ENCODE assay signal across 11 cellular contexts in genomic region chr17:31308372-31308905, GRCh38. TPM values are rescaled to one million over a fixed set of nuclear protein-coding genes. Genes with fewer than 3 reads are reported as not detected.
DNase-seq lines count a peak whose midpoint lies in the region; ATAC-seq and TF ChIP-seq lines count a peak whose summit lies in the region.
"Had no signal": no experiment of that assay in that cellular context is flagged by ENCODE, and none has a peak within 500 bp of the region (broad histone marks: within the 10 kb centered on the region; RNA-seq: fewer than 3 reads in every experiment).

No MANE protein-coding gene starts in this region.

- no peak for ATAC-seq in IMR-90 (ENCODE audit: low read depth)
- peak; percentile 44 to 45 for ATAC-seq in naive B cell (ENCODE audit: low read depth in 2 of 2)
- ATAC-seq in GM18858 (IDR thresholded peaks at IDR 0.05; ENCODE audit: unreplicated experiment): no peak

- no peak overlapping the region for H4K8ac ChIP-seq in IMR-90 (ENCODE audit: low read depth in 2 of 2, low read length in 2 of 2)

- H3K27ac ChIP-seq in IMR-90 (ENCODE audit: insufficient read depth, low read length) (no peak overlapping the region), sigmoid colon (no peak overlapping the region)

- TF ChIP-seq EP300 in sigmoid colon (IDR thresholded peaks at IDR 0.05): no peak

- no peak overlapping the region for H2BK20ac ChIP-seq in IMR-90 (ENCODE audit: low read depth, low read length)

- no peaks in the 10 kb centered on the region for H4K20me1 ChIP-seq in IMR-90 (ENCODE audit: insufficient read depth, low read length)

- peaks cover 33% of the 10 kb centered on the region for H3K36me3 Mint-ChIP-seq in activated CD4-positive, alpha-beta memory T cell treated with anti-CD3 and anti-CD28 coated beads for 36 hours
- peaks cover 28 to 41% of the 10 kb centered on the region in 2 donors for H3K36me3 Mint-ChIP-seq in naive B cell

- no peak overlapping the region for H3K18ac ChIP-seq in IMR-90 (ENCODE audit: low read depth, low read length)

- H4K5ac ChIP-seq in IMR-90 (ENCODE audit: low read depth, low read length): no peak overlapping the region

- CTCF ChIA-PET in IMR-90 (lab: Yijun Ruan, JAX): no interaction called here
- CTCF ChIA-PET in activated CD4-positive, alpha-beta memory T cell treated with anti-CD3 and anti-CD28 coated beads for 36 hours (lab: Charles Lee): no interaction called here

- no peak overlapping the region for H2BK120ac ChIP-seq in IMR-90 (ENCODE audit: low read depth, low read length)

- H3K27me3 Mint-ChIP-seq in activated CD4-positive, alpha-beta memory T cell treated with anti-CD3 and anti-CD28 coated beads for 36 hours: no peaks in the 10 kb centered on the region
- H3K27me3 Mint-ChIP-seq in naive B cell: no peaks in the 10 kb centered on the region

- H3K4me1 ChIP-seq in IMR-90 (ENCODE audit: control insufficient read depth, insufficient read depth, low read length): no peaks in the 10 kb centered on the region
- no peaks in the 10 kb centered on the region for H3K4me1 ChIP-seq in sigmoid colon

- H3K9me1 ChIP-seq in IMR-90 (ENCODE audit: insufficient read depth, low read length): no peaks in the 10 kb centered on the region; the same call in none of the 2 replicates

- no peak overlapping the region for H3K4ac ChIP-seq in IMR-90 (ENCODE audit: low read depth, low read length)

- peak overlapping the region; percentile 92 for H3K27ac Mint-ChIP-seq in activated CD4-positive, alpha-beta memory T cell treated with anti-CD3 and anti-CD28 coated beads for 36 hours
- H3K27ac Mint-ChIP-seq in naive B cell: peak overlapping the region; percentile 76 to 92 (median 86)

- no peak overlapping the region for H2AK5ac ChIP-seq in IMR-90 (ENCODE audit: low read depth, low read length)

- H2AK9ac ChIP-seq in IMR-90 (replicated peaks; ENCODE audit: low read depth, low read length, poor library complexity): no peak overlapping the region

- peaks cover 57% of the 10 kb centered on the region for H3K4me1 Mint-ChIP-seq in activated CD4-positive, alpha-beta memory T cell treated with anti-CD3 and anti-CD28 coated beads for 36 hours (ENCODE audit: low read depth)
- peaks cover 53 to 75% (median 67%) of the 10 kb centered on the region in 3 donors for H3K4me1 Mint-ChIP-seq in naive B cell

- no peak overlapping the region for H3K4me3 ChIP-seq in IMR-90 (ENCODE audit: insufficient read depth, low read depth, low read length)
- H3K4me3 ChIP-seq in sigmoid colon: no peak overlapping the region

- POLR2A ChIA-PET in IMR-90 (lab: Charles Lee; ENCODE audit: unreplicated experiment): no interaction called here
- POLR2A ChIA-PET in activated CD4-positive, alpha-beta memory T cell treated with anti-CD3 and anti-CD28 coated beads for 36 hours (lab: Charles Lee): interaction anchor here (4.5 kb wide), 1 partner anchor 11 kb away, joined by 106 read pairs; the partner anchor contains the start of gene EVI2A

- no peak overlapping the region for H3K9ac ChIP-seq in IMR-90 (ENCODE audit: low read depth, low read length)

- 0 out of 2 replicates have a peak overlapping the region, but pooled peaks have one; percentile 46 for H3K23ac ChIP-seq in IMR-90 (ENCODE audit: low read depth, low read length)

- H3K56ac ChIP-seq in IMR-90 (ENCODE audit: extremely low read depth, insufficient read depth, low read length): no peak overlapping the region

- peaks cover 18 to 40% of the 10 kb centered on the region in 2 experiments; a peak in 3 of 4 replicates for H3K79me1 ChIP-seq in IMR-90 (ENCODE audit: low read depth in 1 of 2, low read length in 2 of 2)

- H2BK15ac ChIP-seq in IMR-90 (ENCODE audit: low read depth, low read length): no peak overlapping the region

- dilution Hi-C loops in IMR-90 (cut with HindIII; ENCODE audit: low sequenced_read_pairs, unreplicated experiment): no loop called here

- H3K14ac ChIP-seq in IMR-90 (replicated peaks; ENCODE audit: low read depth, low read length): no peak overlapping the region

- no peak for TF ChIP-seq RAD21 in IMR-90 (IDR thresholded peaks at IDR 0.05; ENCODE audit: low read length)

- BruUV-seq in IMR-90 (replicated peaks; lab: Mats Ljungman, UMichigan): no TSS peak

- no peak overlapping the region for H2AFZ ChIP-seq in IMR-90 (replicated peaks; ENCODE audit: low read length, poor library complexity)

- H3K27me3 ChIP-seq in IMR-90 (ENCODE audit: control insufficient read depth, insufficient read depth, low read length) (no peaks in the 10 kb centered on the region), sigmoid colon (no peaks in the 10 kb centered on the region)

- intact Hi-C loops in IMR-90 (cut with micrococcal nuclease) (no loop called here), sigmoid colon (cut with DNase I) (no loop called here)
- intact Hi-C loops in activated CD4-positive, alpha-beta memory T cell treated with anti-CD3 and anti-CD28 coated beads for 36 hours (cut with micrococcal nuclease): loop anchor here (2.0 kb wide), 1 partner anchor 64 kb away; no protein-coding TSS in a partner anchor

- no peaks in the 10 kb centered on the region for H3K9me3 Mint-ChIP-seq in activated CD4-positive, alpha-beta memory T cell treated with anti-CD3 and anti-CD28 coated beads for 36 hours
- peaks cover 0 to 5% (median 0%) of the 10 kb centered on the region in 7 donors for H3K9me3 Mint-ChIP-seq in naive B cell

- H3K9me3 ChIP-seq in IMR-90 (ENCODE audit: control insufficient read depth, insufficient read depth, low read length): no peaks in the 10 kb centered on the region
- H3K9me3 ChIP-seq in sigmoid colon: no peaks in the 10 kb centered on the region

- no peak overlapping the region for H3K4me2 ChIP-seq in IMR-90 (ENCODE audit: low read depth, low read length)

- TF ChIP-seq POLR2A in IMR-90 (IDR thresholded peaks at IDR 0.05; ENCODE audit: low read depth, low read length) (no peak), sigmoid colon (IDR thresholded peaks at IDR 0.05) (no peak)

- H3K4me3 Mint-ChIP-seq in activated CD4-positive, alpha-beta memory T cell treated with anti-CD3 and anti-CD28 coated beads for 36 hours: peak overlapping the region; percentile 65
- H3K4me3 Mint-ChIP-seq in naive B cell: peak overlapping the region; percentile 72 to 99 (median 93)

- no peak overlapping the region for H4K91ac ChIP-seq in IMR-90 (ENCODE audit: insufficient read depth, low read depth, low read length)

- no peak for TF ChIP-seq CTCF in IMR-90 (conservative IDR thresholded peaks at IDR 0.05; ENCODE audit: low read depth, low read length)
- TF ChIP-seq CTCF in sigmoid colon (IDR thresholded peaks at IDR 0.05): no peak

- H2BK5ac ChIP-seq in IMR-90 (ENCODE audit: low read depth, low read length, poor library complexity, severe bottlenecking): no peak overlapping the region

- peak; percentile 25 for DNase-seq in GF-D8 (lab: John Stamatoyannopoulos, UW)
- no peak for DNase-seq in IMR-90
- DNase-seq in activated CD4-positive, alpha-beta memory T cell treated with anti-CD3 and anti-CD28 coated beads for 36 hours: no peak
- peak; percentile 37 for DNase-seq in naive B cell
- no peak for DNase-seq in sigmoid colon
- DNase-seq in anterior cingulate cortex (lab: John Stamatoyannopoulos, UW): no peak
- DNase-seq in activated gamma-delta T cell treated with Interleukin-2 at 50 U/mL for 16 hours: no peak
- DNase-seq: hippocampal formation, NCI-H1092 treated with DMSO at 0.1 percent for 48 hours had no signal

- no peaks in the 10 kb centered on the region; the same call in 1 of the 2 replicates for H3K36me3 ChIP-seq in IMR-90 (ENCODE audit: control insufficient read depth, insufficient read depth, low read length)
- H3K36me3 ChIP-seq in sigmoid colon: no peaks in the 10 kb centered on the region

- WGBS in IMR-90 (ENCODE audit: extremely low coverage in 2 of 2, insufficient read length in 1 of 2), 2 experiments: 88% methylated on average over 4 of the region's 4 CpGs; no CpG with 5 or more reads in 1 of the 2 experiments
- 43 to 50% methylated on average over 4 of the region's 4 CpGs for WGBS in sigmoid colon, 2 donors

- in situ Hi-C loops in IMR-90 (cut with MboI; ENCODE audit: low sequenced_read_pairs): no loop called here

TF ChIP-seq in IMR-90, 13 proteins besides CTCF, POLR2A, EP300 and RAD21 (continues in another document):
- TF ChIP-seq RCOR1 (IDR thresholded peaks at IDR 0.05; ENCODE audit: insufficient replicate concordance, low read length): no peak
- TF ChIP-seq FOS (IDR thresholded peaks at IDR 0.05; ENCODE audit: low read depth, low read length): no peak
- no peak for TF ChIP-seq BHLHE40 (IDR thresholded peaks at IDR 0.05; ENCODE audit: low read depth, low read length)
- TF ChIP-seq CHD1 (IDR thresholded peaks at IDR 0.05; ENCODE audit: low read depth, low read length): no peak

RNA-seq across cellular contexts. Expression of gene EVI2B, which starts 5.4 kb away (rescaled TPM):
- total RNA-seq in IMR-90 (2012; rRNA removed) (under 0.01 TPM in 2 replicates), sigmoid colon (10 to 100 TPM in 2 of 4 donors, 1 to 10 TPM in 2; 6.9 to 17.5 (median 12.9) TPM)
- polyA plus RNA-seq in IMR-90 (2012; rRNA removed) (0.17 and 0.24 TPM in 2 replicates), naive B cell (ENCODE audit: low read depth in 6 of 6) (100 to 1,000 TPM; 146 to 201 (median 184) TPM), sigmoid colon (10 to 100 TPM; 10.8 to 30.8 (median 15.5) TPM)
- polyA plus RNA-seq in IMR-90 (2012; cell fraction: cytosol; rRNA removed): 0.02 and 0.05 TPM in 2 replicates
- 0.09 TPM in 1 of 2 replicates, not detected in the other for polyA plus RNA-seq in IMR-90 (2012; cell fraction: nucleus; rRNA removed; ENCODE audit: low replicate concordance)
- total RNA-seq in activated CD4-positive, alpha-beta memory T cell treated with anti-CD3 and anti-CD28 coated beads for 36 hours: 10 to 100 TPM; 14.1 to 15.9 TPM
- total RNA-seq: Daoy had no signal

RNA-seq across cellular contexts. Expression of gene OMG, which starts 11.4 kb away (rescaled TPM):
- total RNA-seq in IMR-90 (2012; rRNA removed): 0.18 TPM in 1 of 2 replicates, not detected in the other
- polyA plus RNA-seq in IMR-90 (2012; rRNA removed): not detected in 2 replicates
- 0.13 TPM in 1 of 2 replicates, not detected in the other for polyA plus RNA-seq in IMR-90 (2012; cell fraction: cytosol; rRNA removed)
- polyA plus RNA-seq in IMR-90 (2012; cell fraction: nucleus; rRNA removed; ENCODE audit: low replicate concordance): not detected in 2 replicates
- under 1 TPM; 0.15 to 0.19 TPM for total RNA-seq in activated CD4-positive, alpha-beta memory T cell treated with anti-CD3 and anti-CD28 coated beads for 36 hours
- polyA plus RNA-seq in naive B cell (ENCODE audit: low read depth in 6 of 6): under 1 TPM in 2 of 6 donors, not detected in 4; 0.30 to 0.36 TPM
- total RNA-seq in sigmoid colon: 1 to 10 TPM in 1 of 4 donors, under 1 TPM in 1, not detected in 2; 0.71 to 3.0 TPM
- 1 to 10 TPM in 1 of 3 donors, under 1 TPM in 1, not detected in 1; 0.64 to 5.4 TPM for polyA plus RNA-seq in sigmoid colon
- total RNA-seq: Daoy had no signal

RNA-seq across cellular contexts. Expression of gene EVI2A, which starts 13.0 kb away (rescaled TPM):
- total RNA-seq in IMR-90 (2012; rRNA removed) (0.90 and 1.7 TPM in 2 replicates), sigmoid colon (1 to 10 TPM; 6.9 to 9.3 (median 7.6) TPM)
- polyA plus RNA-seq in IMR-90 (2012; rRNA removed) (0.40 and 0.50 TPM in 2 replicates), naive B cell (ENCODE audit: low read depth in 6 of 6) (10 to 100 TPM in 5 of 6 donors, 1 to 10 TPM in 1; 6.0 to 19.7 (median 13.3) TPM), sigmoid colon (10 to 100 TPM in 2 of 3 donors, 1 to 10 TPM in 1; 9.0 to 23.0 (median 10.2) TPM)
- polyA plus RNA-seq in IMR-90 (2012; cell fraction: cytosol; rRNA removed): 0.02 TPM in 1 of 2 replicates, not detected in the other
- polyA plus RNA-seq in IMR-90 (2012; cell fraction: nucleus; rRNA removed; ENCODE audit: low replicate concordance): 0.09 TPM in 1 of 2 replicates, not detected in the other
- total RNA-seq in activated CD4-positive, alpha-beta memory T cell treated with anti-CD3 and anti-CD28 coated beads for 36 hours: 10 to 100 TPM; 24.5 to 25.5 TPM

Comparison
In these comparisons a context has a peak if more than half of its experiments do, and no peak if none do; other contexts are left out.
1. DNase-seq: peak in GF-D8 (single experiment) and naive B cell (single experiment); none in IMR-90 (single experiment), activated CD4-positive, alpha-beta memory T cell treated with anti-CD3 and anti-CD28 coated beads for 36 hours (single experiment), sigmoid colon (single experiment), anterior cingulate cortex (0 of 58) and activated gamma-delta T cell treated with Interleukin-2 at 50 U/mL for 16 hours (single experiment).
2. ATAC-seq: peak in naive B cell (2 of 2); none in IMR-90 (single experiment) and GM18858 (single experiment).